12 cellular contexts compared by ENCODE assay signal in genomic region chr11:13883042-13883441, GRCh38.
DNase-seq lines count a peak whose midpoint lies in the region; ATAC-seq and TF ChIP-seq lines count a peak whose summit lies in the region.
"Had no signal": no experiment of that assay in that cellular context is flagged by ENCODE, and none has a peak within 500 bp of the region (broad histone marks: within the 10 kb centered on the region; RNA-seq: fewer than 3 reads in every experiment).

No MANE protein-coding gene starts in this region.

- no peaks in the 10 kb centered on the region for H3K27me3 ChIP-seq in hepatocyte
- H3K27me3 ChIP-seq in Caco-2 (replicated peaks; ENCODE audit: control insufficient read depth, insufficient read depth, low read length), result no peaks in the 10 kb centered on the region
- no peaks in the 10 kb centered on the region for H3K27me3 ChIP-seq in neural progenitor cell

- intact Hi-C loops in Caco-2 (cut with micrococcal nuclease; ENCODE audit: unreplicated experiment), result no loop called here

- POLR2A ChIA-PET in Caco-2 (lab: Charles Lee), result no interaction called here

- H3K79me2 ChIP-seq in hepatocyte (no peaks in the 10 kb centered on the region), neural progenitor cell (ENCODE audit: low read depth) (no peaks in the 10 kb centered on the region)

- TF ChIP-seq CTCF in hepatocyte (IDR thresholded peaks at IDR 0.05; ENCODE audit: poor library complexity) (no peak), Caco-2 (IDR thresholded peaks at IDR 0.05; ENCODE audit: insufficient read depth in 1 of 2, low read depth in 1 of 2, low read length in 1 of 2, severe bottlenecking in 1 of 2, unreplicated experiment in 1 of 2) (no peak), neural progenitor cell (IDR thresholded peaks at IDR 0.05) (no peak)

- H3K36me3 ChIP-seq in hepatocyte (replicated peaks; ENCODE audit: insufficient read depth, low read depth), result no peaks in the 10 kb centered on the region
- H3K36me3 ChIP-seq in Caco-2 (ENCODE audit: control insufficient read depth, insufficient read depth, low read length), result no peaks in the 10 kb centered on the region
- H3K36me3 ChIP-seq in neural progenitor cell, result no peaks in the 10 kb centered on the region

- H3K27ac Mint-ChIP-seq in Caco-2 (ENCODE audit: unreplicated experiment) (no peak overlapping the region), neural progenitor cell (no peak overlapping the region)

- no peaks in the 10 kb centered on the region for H3K9me2 ChIP-seq in hepatocyte (replicated peaks; ENCODE audit: insufficient read depth)

- H3K9ac ChIP-seq in neural progenitor cell, result no peak overlapping the region

- H3K4me1 ChIP-seq in hepatocyte (ENCODE audit: insufficient read depth) (no peaks in the 10 kb centered on the region), Caco-2 (no peaks in the 10 kb centered on the region), neural progenitor cell (no peaks in the 10 kb centered on the region)

- H3K4me3 ChIP-seq in hepatocyte, result no peak overlapping the region
- no peak overlapping the region for H3K4me3 ChIP-seq in Caco-2 (ENCODE audit: low read depth, low read length)
- no peak overlapping the region for H3K4me3 ChIP-seq in neural progenitor cell
- H3K4me3 ChIP-seq: SK-N-MC had no signal

- H2AFZ ChIP-seq in hepatocyte (no peak overlapping the region), neural progenitor cell (replicated peaks) (no peak overlapping the region)

- H3K4me3 Mint-ChIP-seq in Caco-2 (ENCODE audit: unreplicated experiment) (no peak overlapping the region), neural progenitor cell (no peak overlapping the region)
- H3K4me3 Mint-ChIP-seq: naive thymus-derived CD4-positive, alpha-beta T cell had no signal

- H3K9me3 ChIP-seq in hepatocyte (ENCODE audit: low read depth) (no peaks in the 10 kb centered on the region), Caco-2 (no peaks in the 10 kb centered on the region), neural progenitor cell (ENCODE audit: low read depth) (no peaks in the 10 kb centered on the region)

- H3K27ac ChIP-seq in hepatocyte (no peak overlapping the region), neural progenitor cell (no peak overlapping the region)
- H3K27ac ChIP-seq: SK-N-MC had no signal

- peaks cover 10% of the 10 kb centered on the region for H3K27me3 Mint-ChIP-seq in Caco-2 (ENCODE audit: insufficient read depth, unreplicated experiment)
- H3K27me3 Mint-ChIP-seq in neural progenitor cell (ENCODE audit: insufficient read depth, low read depth), result peaks cover 5% of the 10 kb centered on the region

- H3K4me2 ChIP-seq in hepatocyte (no peak overlapping the region), neural progenitor cell (no peak overlapping the region)

- H3K36me3 Mint-ChIP-seq in Caco-2 (ENCODE audit: insufficient read depth, unreplicated experiment) (no peaks in the 10 kb centered on the region), neural progenitor cell (no peaks in the 10 kb centered on the region)

- no peaks in the 10 kb centered on the region for H3F3A ChIP-seq in neural progenitor cell (ENCODE audit: low read depth)

- no TSS peak for BruUV-seq in Caco-2 (replicated peaks; lab: Mats Ljungman, UMichigan)

- H3K9me3 Mint-ChIP-seq in Caco-2 (ENCODE audit: unreplicated experiment) (no peaks in the 10 kb centered on the region), neural progenitor cell (no peaks in the 10 kb centered on the region)

- H4K20me1 ChIP-seq in hepatocyte (ENCODE audit: insufficient read depth, poor library complexity, severe bottlenecking) (no peaks in the 10 kb centered on the region), neural progenitor cell (ENCODE audit: low read depth) (no peaks in the 10 kb centered on the region)

- H3K4me1 Mint-ChIP-seq in Caco-2 (ENCODE audit: low read depth, unreplicated experiment), result peaks cover 6% of the 10 kb centered on the region
- H3K4me1 Mint-ChIP-seq in neural progenitor cell, result peaks cover 22% of the 10 kb centered on the region

- ATAC-seq in GM18502 (IDR thresholded peaks at IDR 0.05; ENCODE audit: poor library complexity, unreplicated experiment) (peak; percentile 69), GM21390 (IDR thresholded peaks at IDR 0.05; ENCODE audit: unreplicated experiment) (peak; percentile 65), HG03520 (IDR thresholded peaks at IDR 0.05; ENCODE audit: unreplicated experiment) (peak; percentile 92), HG02840 (IDR thresholded peaks at IDR 0.05; ENCODE audit: low FRiP score, unreplicated experiment) (no peak)
- ATAC-seq: naive thymus-derived CD4-positive, alpha-beta T cell had no signal

- CTCF ChIA-PET in Caco-2 (lab: Charles Lee), result interaction anchor here (1.1 kb wide), 1 partner anchor 10 kb away, joined by 4 read pairs; no protein-coding TSS in a partner anchor

- peak; percentile 52 for DNase-seq in hepatocyte (ENCODE audit: low spot score)
- no peak for DNase-seq in EL
- DNase-seq in Caco-2, result no peak
- no peak for DNase-seq in neural progenitor cell (ENCODE audit: low spot score)
- DNase-seq: activated CD4-positive, alpha-beta T cell treated with anti-CD3 and anti-CD28 coated beads, Interleukin-2, amount 50 U/mL, for 1 hour; DMS 273 treated with DMSO at 0.1 percent for 48 hours had no signal

- 75% methylated on average over 4 of the region's 4 CpGs for WGBS in hepatocyte (ENCODE audit: low lambda C conversion rate, missing lambda C conversion rate)
